Comparison of ENCODE assay signal across 25 cellular contexts in genomic region chr6:115601509-115601908, GRCh38.
"Had no signal": no experiment of that assay in that cellular context is flagged by ENCODE, and none has a peak within 500 bp of the region (broad histone marks: within the 10 kb centered on the region; RNA-seq: fewer than 3 reads in every experiment).

No MANE protein-coding gene starts in this region.

- H3K27me3 ChIP-seq: colonic mucosa, esophagus squamous epithelium, gastrocnemius medialis, hepatocyte, left lung had no signal

- H3K4me1 ChIP-seq: colonic mucosa, esophagus squamous epithelium, gastrocnemius medialis, left lung, lower lobe of right lung had no signal

- H3K27ac ChIP-seq: colonic mucosa, epithelial cell of prostate, esophagus squamous epithelium, gastrocnemius medialis, hepatocyte, left lung, lower lobe of right lung had no signal

- H3K36me3 ChIP-seq: colonic mucosa, esophagus squamous epithelium, gastrocnemius medialis, left lung, lower lobe of right lung had no signal

- ATAC-seq: effector memory CD8-positive, alpha-beta T cell; esophagus mucosa; gastrocnemius medialis; lower lobe of right lung; mucosa of descending colon had no signal

- H3K4me3 ChIP-seq: colonic mucosa, esophagus squamous epithelium, gastrocnemius medialis, hepatocyte, left lung, lower lobe of right lung, mucosa of descending colon had no signal

- DNase-seq: colonic mucosa; cortex of kidney; effector CD8-positive, alpha-beta T cell; effector memory CD8-positive, alpha-beta T cell; endodermal cell; erythroblast; esophagus squamous epithelium; foreskin fibroblast; foreskin melanocyte; gastrocnemius medialis; glutamatergic neuron; head of caudate nucleus; hypothalamus; immature natural killer cell; islet precursor cell; kidney; kidney glomerular epithelial cell; left lung; lower lobe of right lung; mesenchymal stem cell; mucosa of descending colon; naive B cell had no signal

- H3K9me3 ChIP-seq: colonic mucosa, esophagus squamous epithelium, gastrocnemius medialis, left lung, lower lobe of right lung, mucosa of descending colon had no signal
